26 cellular contexts compared by ENCODE assay signal in genomic region chr6:73669005-73669404, GRCh38. TPM values are rescaled to one million over a fixed set of nuclear protein-coding genes. Genes with fewer than 3 reads are reported as not detected.
DNase-seq lines count a peak whose midpoint lies in the region; ATAC-seq, FAIRE-seq and TF ChIP-seq lines count a peak whose summit lies in the region.
"Had no signal": no experiment of that assay in that cellular context is flagged by ENCODE, and none has a peak within 500 bp of the region (broad histone marks: within the 10 kb centered on the region; RNA-seq: fewer than 3 reads in every experiment).

No MANE protein-coding gene starts in this region.

- intact Hi-C loops in left colon (cut with DNase I, micrococcal nuclease) = no loop called here

- ATAC-seq in left colon = peak; percentile 64
- ATAC-seq: A549 had no signal

- H3K27me3 ChIP-seq in Karpas-422 (ENCODE audit: low read length) (no peaks in the 10 kb centered on the region), parathyroid adenoma (ENCODE audit: control insufficient read depth, insufficient read depth, low read length) (no peaks in the 10 kb centered on the region)
- H3K27me3 ChIP-seq: BLaER1 treated with 17β-estradiol and CSF1 and Interleukin-3, amounts not matched to agents 10 nM and 100 nM had no signal

- no peak for TF ChIP-seq CTCF in parathyroid adenoma (IDR thresholded peaks at IDR 0.05)

- H4K20me1 ChIP-seq in Karpas-422 (ENCODE audit: insufficient read depth, low read depth, low read length) = no peaks in the 10 kb centered on the region
- H4K20me1 ChIP-seq: BLaER1 treated with 17β-estradiol and CSF1 and Interleukin-3, amounts not matched to agents 10 nM and 100 nM had no signal

- H3K9ac ChIP-seq in Karpas-422 (ENCODE audit: low read length) = no peak overlapping the region
- H3K9ac ChIP-seq in parathyroid adenoma = no peak overlapping the region
- H3K9ac ChIP-seq: BLaER1 treated with 17β-estradiol and CSF1 and Interleukin-3, amounts not matched to agents 10 nM and 100 nM; GM23248 had no signal

- H3K9me2 ChIP-seq in Karpas-422 (replicated peaks; ENCODE audit: insufficient read depth, low read length) = no peaks in the 10 kb centered on the region

- H3K4me2 ChIP-seq in Karpas-422 (ENCODE audit: low read depth, low read length, poor library complexity, severe bottlenecking) = no peak overlapping the region
- no peak overlapping the region for H3K4me2 ChIP-seq in parathyroid adenoma (ENCODE audit: low read length)
- H3K4me2 ChIP-seq: A549; BLaER1 treated with 17β-estradiol and CSF1 and Interleukin-3, amounts not matched to agents 10 nM and 100 nM had no signal

- H3K36me3 ChIP-seq in Karpas-422 (ENCODE audit: insufficient read depth, low read length) (no peaks in the 10 kb centered on the region), parathyroid adenoma (ENCODE audit: control insufficient read depth, insufficient read depth, low read length) (no peaks in the 10 kb centered on the region)
- H3K36me3 ChIP-seq: BE2C; BLaER1 treated with 17β-estradiol and CSF1 and Interleukin-3, amounts not matched to agents 10 nM and 100 nM had no signal

- H3K4me1 ChIP-seq in Karpas-422 (ENCODE audit: low read length) = no peaks in the 10 kb centered on the region
- peaks cover 43% of the 10 kb centered on the region for H3K4me1 ChIP-seq in parathyroid adenoma
- H3K4me1 ChIP-seq: BE2C had no signal

- H3K79me2 ChIP-seq in Karpas-422 (ENCODE audit: low read length) (no peaks in the 10 kb centered on the region), parathyroid adenoma (no peaks in the 10 kb centered on the region)

- FAIRE-seq in RCC 7860 (lab: Jason Lieb, UNC) = no peak
- FAIRE-seq: A549, GM12891, GM18507, GM19239, H1 had no signal

- no peaks in the 10 kb centered on the region for H3K9me3 ChIP-seq in Karpas-422 (ENCODE audit: low read length)
- H3K9me3 ChIP-seq in parathyroid adenoma (ENCODE audit: control insufficient read depth, low read length) = no peaks in the 10 kb centered on the region
- H3K9me3 ChIP-seq: A549; BE2C; BLaER1 treated with 17β-estradiol and CSF1 and Interleukin-3, amounts not matched to agents 10 nM and 100 nM had no signal

- H2AFZ ChIP-seq in Karpas-422 (ENCODE audit: low read length) (no peak overlapping the region), parathyroid adenoma (no peak overlapping the region)
- H2AFZ ChIP-seq: GM23248 had no signal

- in situ Hi-C loops in KBM-7 (cut with MboI; ENCODE audit: low pct_unique_long_range_greater_than_20kb, low sequenced_read_pairs) = no loop called here

- DNase-seq in Karpas-422 (peak; percentile 9), left colon (no peak), RCC 7860 (ENCODE audit: low spot score) (no peak), NCI-H2107 treated with DMSO at 0.1 percent for 48 hours (lab: John Stamatoyannopoulos, UW; ENCODE audit: unreplicated experiment) (no peak), KBM-7 (no peak)
- DNase-seq: 8988T; ACHN; AML-193; BE2C; Calu3; CD4-positive, alpha-beta T cell; CD8-positive, alpha-beta memory T cell; COR-L47; DMS53; DMS79 treated with DMSO at 0.1 percent for 48 hours; GF-D8; GM23248; H7; HCEC 1CT had no signal

- H3K4me3 ChIP-seq in Karpas-422 (ENCODE audit: low read length) (no peak overlapping the region), parathyroid adenoma (ENCODE audit: low read depth, low read length) (no peak overlapping the region)
- H3K4me3 ChIP-seq: A549; BLaER1 treated with 17β-estradiol and CSF1 and Interleukin-3, amounts not matched to agents 10 nM and 100 nM; GM23248 had no signal

- no peak overlapping the region for H3K27ac ChIP-seq in Karpas-422 (ENCODE audit: low read length)
- peak overlapping the region; percentile 89 for H3K27ac ChIP-seq in parathyroid adenoma
- H3K27ac ChIP-seq: A549; BLaER1 treated with 17β-estradiol and CSF1 and Interleukin-3, amounts not matched to agents 10 nM and 100 nM; GM23248 had no signal

RNA-seq across cellular contexts. Expression of gene SLC17A5, which starts 15.2 kb away (rescaled TPM):
- total RNA-seq in Karpas-422 (2014; rRNA removed; shearing (Covaris generic); ENCODE audit: low replicate concordance) = 6.0 and 10.1 TPM in 2 replicates
- total RNA-seq in left colon = 10 to 100 TPM; 39.3 to 48.3 TPM

RNA-seq across cellular contexts. Expression of gene CD109, which starts 27.0 kb away (rescaled TPM):
- 0.22 TPM in 1 of 2 replicates, not detected in the other for total RNA-seq in Karpas-422 (2014; rRNA removed; shearing (Covaris generic); ENCODE audit: low replicate concordance)
- total RNA-seq in left colon = 1 to 10 TPM; 2.2 to 4.3 TPM
